In genomic region chr14:63890553-63890952, GRCh38 we compare ENCODE assay signal across 14 cellular contexts. TPM values are rescaled to one million over a fixed set of nuclear protein-coding genes. Genes with fewer than 3 reads are reported as not detected.
DNase-seq lines count a peak whose midpoint lies in the region; ATAC-seq, FAIRE-seq and TF ChIP-seq lines count a peak whose summit lies in the region.
"Had no signal": no experiment of that assay in that cellular context is flagged by ENCODE, and none has a peak within 500 bp of the region (broad histone marks: within the 10 kb centered on the region; RNA-seq: fewer than 3 reads in every experiment).

No MANE protein-coding gene starts in this region.

- H3K27ac Mint-ChIP-seq in effector memory CD8-positive, alpha-beta T cell, result peak overlapping the region; percentile 87 to 93

- BruUV-seq in A673 (replicated peaks; lab: Mats Ljungman, UMichigan), result no TSS peak

- peaks cover 25% of the 10 kb centered on the region for H3K36me3 Mint-ChIP-seq in effector memory CD8-positive, alpha-beta T cell (ENCODE audit: insufficient read depth)

- DNase-seq in A673 (ENCODE audit: low spot score), result peak; percentile 12
- DNase-seq in HTR-8/SVneo (ENCODE audit: insufficient read length, low spot score), result no peak
- no peak for DNase-seq in effector memory CD8-positive, alpha-beta T cell
- no peak for DNase-seq in omental fat pad (ENCODE audit: low spot score)
- no peak for DNase-seq in activated effector memory CD4-positive, alpha-beta T cell treated with anti-CD3 and anti-CD28 coated beads, Interleukin-2, amount 50 U/mL, for 16 hours
- DNase-seq: colonic mucosa, NCI-H2171 treated with DMSO at 0.1 percent for 48 hours, ovary had no signal

- no peak for ATAC-seq in effector memory CD8-positive, alpha-beta T cell (replicated peaks)
- ATAC-seq in GM21360 (IDR thresholded peaks at IDR 0.05; ENCODE audit: unreplicated experiment), result no peak
- no peak for ATAC-seq in omental fat pad (ENCODE audit: low FRiP score)
- ATAC-seq in HG03378 (IDR thresholded peaks at IDR 0.05; ENCODE audit: unreplicated experiment), result no peak

- H3K9me3 ChIP-seq in A673 (ENCODE audit: low read depth, low read length, poor library complexity, severe bottlenecking) (no peaks in the 10 kb centered on the region), muscle layer of duodenum (ENCODE audit: control insufficient read depth in 1 of 2, low read length in 2 of 2) (no peaks in the 10 kb centered on the region)
- H3K9me3 ChIP-seq: colonic mucosa, ovary had no signal

- no peak overlapping the region for H3K4me3 ChIP-seq in A673 (ENCODE audit: low read depth, low read length, poor library complexity, severe bottlenecking)
- no peak overlapping the region for H3K4me3 ChIP-seq in muscle layer of duodenum (ENCODE audit: low read depth in 1 of 2, low read length in 2 of 2)
- H3K4me3 ChIP-seq: colonic mucosa, ovary had no signal

- H3K36me3 ChIP-seq in A673 (ENCODE audit: insufficient read depth, low read length, poor library complexity, severe bottlenecking) (no peaks in the 10 kb centered on the region), muscle layer of duodenum (ENCODE audit: control insufficient read depth in 1 of 2, insufficient read depth in 2 of 2, low read length in 2 of 2) (no peaks in the 10 kb centered on the region)
- H3K36me3 ChIP-seq: colonic mucosa, ovary had no signal

- no peaks in the 10 kb centered on the region for H3K27me3 Mint-ChIP-seq in effector memory CD8-positive, alpha-beta T cell
- H3K27me3 Mint-ChIP-seq: activated naive CD4-positive, alpha-beta T cell treated with anti-CD3 and anti-CD28 coated beads, Interleukin-2, amount 50 U/mL, for 24 hours had no signal

- intact Hi-C loops in A673 (cut with micrococcal nuclease; ENCODE audit: unreplicated experiment), result no loop called here

- CTCF ChIA-PET in A673 (lab: Charles Lee), result no interaction called here

- peaks cover 36 to 44% of the 10 kb centered on the region in 2 donors for H3K4me1 Mint-ChIP-seq in effector memory CD8-positive, alpha-beta T cell (ENCODE audit: low read depth in 2 of 2)

- FAIRE-seq in HTR-8/SVneo (lab: Jason Lieb, UNC), result peak; percentile 86
- FAIRE-seq: frontal cortex, TTC549 had no signal

- POLR2A ChIA-PET in A673 (lab: Charles Lee; ENCODE audit: low non-redundant PET), result no interaction called here

- peaks cover 20% of the 10 kb centered on the region for H3K4me1 ChIP-seq in A673 (ENCODE audit: insufficient read depth, low read length, poor library complexity, severe bottlenecking)
- peaks cover 13 to 25% of the 10 kb centered on the region in 2 donors for H3K4me1 ChIP-seq in muscle layer of duodenum (ENCODE audit: control insufficient read depth in 1 of 2, insufficient read depth in 2 of 2, low read length in 2 of 2)

- no peak overlapping the region for H3K4me3 Mint-ChIP-seq in effector memory CD8-positive, alpha-beta T cell
- H3K4me3 Mint-ChIP-seq: activated naive CD4-positive, alpha-beta T cell treated with anti-CD3 and anti-CD28 coated beads, Interleukin-2, amount 50 U/mL, for 24 hours had no signal

- H3K27ac ChIP-seq in A673 (ENCODE audit: low read depth, low read length, poor library complexity, severe bottlenecking) (peak overlapping the region; percentile 38), muscle layer of duodenum (ENCODE audit: low read length) (peak overlapping the region; percentile 3)
- H3K27ac ChIP-seq: colonic mucosa had no signal

- TF ChIP-seq CTCF in A673 (conservative IDR thresholded peaks at IDR 0.05; ENCODE audit: low read depth, low read length) (no peak), omental fat pad (IDR thresholded peaks at IDR 0.05) (no peak)

- no peaks in the 10 kb centered on the region for H3K27me3 ChIP-seq in A673 (replicated peaks; ENCODE audit: insufficient read depth, low read depth, low read length, poor library complexity)
- no peaks in the 10 kb centered on the region for H3K27me3 ChIP-seq in muscle layer of duodenum (ENCODE audit: low read depth, low read length)
- H3K27me3 ChIP-seq: colonic mucosa, ovary had no signal

- no peaks in the 10 kb centered on the region for H3K9me3 Mint-ChIP-seq in effector memory CD8-positive, alpha-beta T cell
- H3K9me3 Mint-ChIP-seq: activated naive CD4-positive, alpha-beta T cell treated with anti-CD3 and anti-CD28 coated beads, Interleukin-2, amount 50 U/mL, for 24 hours had no signal

RNA-seq across cellular contexts. Expression of gene SYNE2, which starts 37.7 kb away (rescaled TPM):
- total RNA-seq in A673 (2021) (68.2 and 79.9 TPM in 2 replicates), omental fat pad (100 to 1,000 TPM; 162 to 274 (median 207) TPM)
